In genomic region chr14:47585447-47585846, GRCh38 we compare ENCODE assay signal across 25 cellular contexts.
"Had no signal": no experiment of that assay in that cellular context is flagged by ENCODE, and none has a peak within 500 bp of the region (broad histone marks: within the 10 kb centered on the region; RNA-seq: fewer than 3 reads in every experiment).

No MANE protein-coding gene starts in this region.

- H3K36me3 ChIP-seq: colonic mucosa, esophagus squamous epithelium, gastrocnemius medialis, heart right ventricle, left lung, lower lobe of right lung had no signal

- H3K27me3 ChIP-seq: colonic mucosa, esophagus squamous epithelium, gastrocnemius medialis, heart right ventricle, left lung had no signal

- H3K4me3 ChIP-seq: colonic mucosa, esophagus squamous epithelium, gastrocnemius medialis, heart right ventricle, left lung, lower lobe of right lung, mucosa of descending colon had no signal

- H3K36me3 Mint-ChIP-seq: mesothelial cell of epicardium, naive B cell had no signal

- H3K27ac Mint-ChIP-seq: dendritic cell treated with granulocyte-macrophage colony-stimulating factor and Interleukin-4, amounts not matched to agents 40 ng/mL and 50 ng/mL, for 4 days; effector memory CD8-positive, alpha-beta T cell; endodermal cell; mesothelial cell of epicardium; naive B cell had no signal

- H3K9me3 Mint-ChIP-seq: dendritic cell treated with granulocyte-macrophage colony-stimulating factor and Interleukin-4, amounts not matched to agents 40 ng/mL and 50 ng/mL, for 4 days; endodermal cell had no signal

- H3K4me1 ChIP-seq: colonic mucosa, esophagus squamous epithelium, gastrocnemius medialis, heart right ventricle, left lung, lower lobe of right lung had no signal

- H3K27me3 Mint-ChIP-seq: dendritic cell treated with granulocyte-macrophage colony-stimulating factor and Interleukin-4, amounts not matched to agents 40 ng/mL and 50 ng/mL, for 4 days; effector memory CD8-positive, alpha-beta T cell; naive B cell had no signal

- DNase-seq: colonic mucosa; cortex of kidney; effector CD8-positive, alpha-beta T cell; effector memory CD8-positive, alpha-beta T cell; endodermal cell; erythroblast; esophagus squamous epithelium; foreskin fibroblast; foreskin melanocyte; gastrocnemius medialis; glutamatergic neuron; head of caudate nucleus; heart right ventricle; hippocampal formation; left cardiac atrium; left lung; left ventricle myocardium superior; lower lobe of right lung; mesenchymal stem cell; mucosa of descending colon; naive B cell had no signal

- H3K27ac ChIP-seq: colonic mucosa, epithelial cell of prostate, esophagus squamous epithelium, gastrocnemius medialis, heart right ventricle, left lung, lower lobe of right lung had no signal

- H3K4me3 Mint-ChIP-seq: dendritic cell treated with granulocyte-macrophage colony-stimulating factor and Interleukin-4, amounts not matched to agents 40 ng/mL and 50 ng/mL, for 4 days; effector memory CD8-positive, alpha-beta T cell; endodermal cell; mesothelial cell of epicardium; naive B cell had no signal

- H3K9me3 ChIP-seq: colonic mucosa, esophagus squamous epithelium, gastrocnemius medialis, heart right ventricle, left lung, lower lobe of right lung, mucosa of descending colon had no signal

- H3K4me1 Mint-ChIP-seq: mesothelial cell of epicardium, naive B cell had no signal

- ATAC-seq: effector memory CD8-positive, alpha-beta T cell; esophagus mucosa; gastrocnemius medialis; heart right ventricle; left cardiac atrium; left lung; left ventricle myocardium superior; lower lobe of right lung; mucosa of descending colon had no signal
